ENCODE assay signal across 10 cellular contexts in the genomic region with DNA sequence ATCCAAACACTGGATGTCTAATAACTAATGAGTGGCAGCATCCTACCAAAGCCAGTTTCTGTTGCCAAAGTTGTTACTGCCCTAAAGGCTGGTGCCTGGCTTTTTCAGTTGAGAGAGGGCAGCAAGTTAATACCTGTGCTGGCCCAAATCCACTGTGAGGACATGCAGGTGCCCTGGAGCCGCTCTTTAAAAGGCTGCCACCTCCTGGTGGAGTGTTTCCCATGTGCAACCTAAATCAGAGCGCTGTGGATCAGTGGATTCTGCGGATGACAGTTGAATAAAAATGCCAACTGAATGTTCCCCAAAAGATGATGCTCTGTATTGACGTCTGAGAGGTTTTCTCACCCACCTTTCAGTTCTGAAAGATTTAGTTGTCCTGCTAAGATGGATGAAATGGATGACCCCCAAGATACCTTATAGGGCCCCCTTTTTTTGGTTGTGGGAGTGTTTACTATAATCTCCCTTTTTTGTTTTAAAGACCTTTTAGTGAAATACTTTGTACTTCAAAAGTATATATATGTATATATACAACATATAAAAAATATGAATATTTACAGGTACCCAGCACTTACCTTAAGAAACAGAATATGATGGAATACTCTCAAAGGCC.
A peak's percentile ranks its signal among the peaks of the same experiment; 100 is the strongest.
DNase-seq lines count a peak whose midpoint lies in the region; TF ChIP-seq lines count a peak whose summit lies in the region.
"Had no signal": no experiment of that assay in that cellular context is flagged by ENCODE, and none has a peak within 500 bp of the region (broad histone marks: within the 10 kb centered on the region; RNA-seq: fewer than 3 reads in every experiment).

No MANE protein-coding gene starts in this region.

- H3K4me1 ChIP-seq in effector memory CD4-positive, alpha-beta T cell (ENCODE audit: control insufficient read depth, insufficient read depth, low read length, poor library complexity, severe bottlenecking) = no peaks in the 10 kb centered on the region

- CTCF ChIA-PET in BJ (lab: Yijun Ruan, JAX) = interaction anchor here (1.4 kb wide), 1 partner anchor 22 kb away, joined by 5 read pairs; no protein-coding TSS in a partner anchor

- H3K9me3 ChIP-seq in effector memory CD4-positive, alpha-beta T cell (ENCODE audit: control insufficient read depth, low read length) = no peaks in the 10 kb centered on the region

- POLR2A ChIA-PET in BJ (lab: Charles Lee) = no interaction called here

- no peak overlapping the region for H3K4me3 ChIP-seq in BJ (ENCODE audit: low read depth, low read length)
- no peak overlapping the region for H3K4me3 ChIP-seq in effector memory CD4-positive, alpha-beta T cell (ENCODE audit: insufficient read depth, low read depth, low read length, poor library complexity, severe bottlenecking)

- 0 out of 2 replicates have a peak, but pooled peaks have one; percentile 21 for TF ChIP-seq CTCF in BJ (IDR thresholded peaks at IDR 0.05; ENCODE audit: insufficient read depth, low read depth, low read length)
- peak; percentile 20 for TF ChIP-seq CTCF in GM13977 (IDR thresholded peaks at IDR 0.05; ENCODE audit: extremely low read depth, insufficient read depth, missing control alignments)

- in situ Hi-C loops in GM13977 (cut with MboI; ENCODE audit: low pct_unique_long_range_greater_than_20kb, low sequenced_read_pairs, unreplicated experiment) = no loop called here
- in situ Hi-C loops in SK-MEL-5 (cut with HindIII; ENCODE audit: low pct_unique_long_range_greater_than_20kb, low sequenced_read_pairs) = no loop called here

- no peaks in the 10 kb centered on the region for H3K36me3 ChIP-seq in BJ (ENCODE audit: control insufficient read depth, insufficient read depth, low read length)
- H3K36me3 ChIP-seq in effector memory CD4-positive, alpha-beta T cell (ENCODE audit: control insufficient read depth, insufficient read depth, low read length) = no peaks in the 10 kb centered on the region

- DNase-seq in BJ (ENCODE audit: low read depth) = no peak
- DNase-seq in GM13977 (ENCODE audit: low spot score) = no peak
- DNase-seq in SK-MEL-5 (ENCODE audit: low read depth, low spot score) = peak; percentile 55
- DNase-seq in iPS-NIHi7 (ENCODE audit: extremely low spot score) = peak; percentile 70
- no peak for DNase-seq in GOT3 (lab: John Stamatoyannopoulos, UW)
- no peak for DNase-seq in effector memory CD4-positive, alpha-beta T cell
- no peak for DNase-seq in globus pallidus (ENCODE audit: low spot score)
- no peak for DNase-seq in NCI-H446 treated with DMSO at 0.1 percent for 48 hours (lab: John Stamatoyannopoulos, UW)
- DNase-seq: anterior cingulate cortex, GDM1 had no signal

- peaks cover 4% of the 10 kb centered on the region; the same call in 1 of the 2 replicates for H3K27me3 ChIP-seq in BJ (ENCODE audit: control insufficient read depth, insufficient read depth, low read length)
- H3K27me3 ChIP-seq in effector memory CD4-positive, alpha-beta T cell (replicated peaks; ENCODE audit: control insufficient read depth, insufficient read depth, low read length, poor library complexity, severe bottlenecking) = no peaks in the 10 kb centered on the region

- no peak overlapping the region for H3K27ac ChIP-seq in effector memory CD4-positive, alpha-beta T cell (ENCODE audit: insufficient read depth, low read length, poor library complexity, severe bottlenecking)

Comparison
In these comparisons a context has a peak if more than half of its experiments do, and no peak if none do; other contexts are left out.
1. DNase-seq: peak in SK-MEL-5 (single experiment) and iPS-NIHi7 (single experiment); none in BJ (single experiment), GM13977 (single experiment), GOT3 (single experiment), effector memory CD4-positive, alpha-beta T cell (0 of 3), globus pallidus (single experiment) and NCI-H446 treated with DMSO at 0.1 percent for 48 hours (single experiment).